Comparison of ENCODE assay signal across 8 cellular contexts in genomic region chr10:73907841-73908517, GRCh38. TPM values are rescaled to one million over a fixed set of nuclear protein-coding genes. Genes with fewer than 3 reads are reported as not detected.
DNase-seq lines count a peak whose midpoint lies in the region; ATAC-seq and TF ChIP-seq lines count a peak whose summit lies in the region.

No MANE protein-coding gene starts in this region.

- peak overlapping the region; percentile 98 to 99 for H2BK12ac ChIP-seq in mesenchymal stem cell (ENCODE audit: low read length in 2 of 2)

- H3K4me3 ChIP-seq in A673 (ENCODE audit: low read depth, low read length, poor library complexity, severe bottlenecking) = no peak overlapping the region
- H3K4me3 ChIP-seq in MG63 = no peak overlapping the region
- peak overlapping the region in 1 of 2 experiments; percentile 11 for H3K4me3 ChIP-seq in mesenchymal stem cell (ENCODE audit: insufficient read depth in 1 of 2, low read depth in 1 of 2, low read length in 2 of 2)

- H3K27ac ChIP-seq in A673 (ENCODE audit: low read depth, low read length, poor library complexity, severe bottlenecking) = peak overlapping the region; percentile 18
- peak overlapping the region; percentile 90 for H3K27ac ChIP-seq in mesenchymal stem cell (ENCODE audit: low read length, poor library complexity, severe bottlenecking)

- POLR2A ChIA-PET in A673 (lab: Charles Lee; ENCODE audit: low non-redundant PET) = no interaction called here

- H3K23ac ChIP-seq in mesenchymal stem cell (ENCODE audit: low read length in 2 of 2) = no peak overlapping the region

- no peaks in the 10 kb centered on the region for H3K9me3 ChIP-seq in A673 (ENCODE audit: low read depth, low read length, poor library complexity, severe bottlenecking)
- H3K9me3 ChIP-seq in MG63 = no peaks in the 10 kb centered on the region
- H3K9me3 ChIP-seq in mesenchymal stem cell (ENCODE audit: control insufficient read depth, low read length) = no peaks in the 10 kb centered on the region

- H3K18ac ChIP-seq in mesenchymal stem cell (ENCODE audit: low read depth in 1 of 2, low read length in 2 of 2) = peak overlapping the region; percentile 91 to 95

- DNase-seq in A673 (ENCODE audit: low spot score) (peak; percentile 65), MG63 (peak; percentile 86), mesenchymal stem cell (peak; percentile 91), RKO (ENCODE audit: low spot score) (no peak), foreskin melanocyte (no peak)
- no peak for DNase-seq in central memory CD4-positive, alpha-beta T cell

- no peak overlapping the region for H2BK15ac ChIP-seq in mesenchymal stem cell (ENCODE audit: low read depth, poor library complexity, severe bottlenecking)

- peaks cover 45% of the 10 kb centered on the region for H3K4me1 Mint-ChIP-seq in brain

- peak overlapping the region; percentile 79 for H4K8ac ChIP-seq in mesenchymal stem cell (ENCODE audit: low read length)

- no peak overlapping the region for H3K14ac ChIP-seq in mesenchymal stem cell (ENCODE audit: low read length in 2 of 2)

- H3K27me3 ChIP-seq in A673 (replicated peaks; ENCODE audit: insufficient read depth, low read depth, low read length, poor library complexity) = no peaks in the 10 kb centered on the region
- H3K27me3 ChIP-seq in MG63 = no peaks in the 10 kb centered on the region
- H3K27me3 ChIP-seq in mesenchymal stem cell (ENCODE audit: control insufficient read depth in 1 of 2, insufficient read depth in 1 of 2, low read length in 2 of 2) = no peaks in the 10 kb centered on the region

- no peak overlapping the region for H2AFZ ChIP-seq in mesenchymal stem cell (ENCODE audit: low read depth, low read length)

- peak overlapping the region; percentile 91 for H2BK120ac ChIP-seq in mesenchymal stem cell (ENCODE audit: low read depth, low read length)

- peaks cover 35% of the 10 kb centered on the region for H3K4me1 ChIP-seq in A673 (ENCODE audit: insufficient read depth, low read length, poor library complexity, severe bottlenecking)
- peaks cover 33% of the 10 kb centered on the region for H3K4me1 ChIP-seq in mesenchymal stem cell (ENCODE audit: control insufficient read depth, insufficient read depth, low read depth, low read length)

- peaks cover 0 to 3% (median 0%) of the 10 kb centered on the region in 5 experiments for H3K9me3 Mint-ChIP-seq in brain

- H2AK5ac ChIP-seq in mesenchymal stem cell (ENCODE audit: low read length, severe bottlenecking) = peak overlapping the region; percentile 5

- no peak for TF ChIP-seq CTCF in A673 (conservative IDR thresholded peaks at IDR 0.05; ENCODE audit: low read depth, low read length)
- TF ChIP-seq CTCF in brain (conservative IDR thresholded peaks at IDR 0.05) = no peak

- no peaks in the 10 kb centered on the region for H3K36me3 ChIP-seq in A673 (ENCODE audit: insufficient read depth, low read length, poor library complexity, severe bottlenecking)
- H3K36me3 ChIP-seq in MG63 = peaks cover 17% of the 10 kb centered on the region
- peaks cover 5 to 12% of the 10 kb centered on the region in 2 experiments for H3K36me3 ChIP-seq in mesenchymal stem cell (ENCODE audit: control insufficient read depth in 1 of 2, insufficient read depth in 2 of 2, low read depth in 1 of 2, low read length in 2 of 2)

- H3K4me3 Mint-ChIP-seq in brain = peak overlapping the region in 2 of 5 experiments; percentile 3 to 52

- no TSS peak for BruUV-seq in A673 (replicated peaks; lab: Mats Ljungman, UMichigan)

- CTCF ChIA-PET in A673 (lab: Charles Lee) = interaction anchor here (1.3 kb wide), 1 partner anchor 217 kb away, joined by 5 read pairs; no protein-coding TSS in a partner anchor

- H2BK5ac ChIP-seq in mesenchymal stem cell (ENCODE audit: low read depth, low read length, poor library complexity, severe bottlenecking) = peak overlapping the region; percentile 85

- peak overlapping the region in 4 of 5 experiments; percentile 11 to 94 (median 34) for H3K27ac Mint-ChIP-seq in brain

- 49% methylated on average over 4 of the region's 6 CpGs for WGBS in mesenchymal stem cell

- peak overlapping the region; percentile 62 to 99 for H3K4ac ChIP-seq in mesenchymal stem cell (ENCODE audit: low read depth in 1 of 2, low read length in 2 of 2)

- no peaks in the 10 kb centered on the region for H3K36me3 Mint-ChIP-seq in brain

- H3K9ac ChIP-seq in mesenchymal stem cell (ENCODE audit: low read length) = peak overlapping the region; percentile 83

- intact Hi-C loops in A673 (cut with micrococcal nuclease; ENCODE audit: unreplicated experiment) = no loop called here

- peak overlapping the region; percentile 36 for H4K91ac ChIP-seq in mesenchymal stem cell (ENCODE audit: low read length)

- H3K4me2 ChIP-seq in mesenchymal stem cell (ENCODE audit: low read length, poor library complexity, severe bottlenecking) = no peak overlapping the region

- H3K27me3 Mint-ChIP-seq in brain = peaks cover 52% of the 10 kb centered on the region

- H3K79me1 ChIP-seq in mesenchymal stem cell (replicated peaks; ENCODE audit: low read length, poor library complexity, severe bottlenecking) = no peaks in the 10 kb centered on the region

- ATAC-seq in GM21447 (IDR thresholded peaks at IDR 0.05; ENCODE audit: unreplicated experiment) = no peak

RNA-seq across cellular contexts. Expression of gene PLAU, which starts 3.0 kb away (rescaled TPM):
- 6.9 and 8.3 TPM in 2 replicates for total RNA-seq in A673 (2021)
- total RNA-seq in MG63 (2014; rRNA removed; shearing (Covaris generic); ENCODE audit: low replicate concordance) = 169 and 219 TPM in 2 replicates
- polyA plus RNA-seq in brain (ENCODE audit: insufficient read depth, low read depth, low replicate concordance) = 1.8 TPM
- polyA plus RNA-seq in mesenchymal stem cell (2013, experiment 1 of 2) = 1,126 TPM
- 1,146 TPM for polyA plus RNA-seq in mesenchymal stem cell (2013, experiment 2 of 2)

RNA-seq across cellular contexts. Expression of gene CAMK2G, which starts 33.6 kb away (rescaled TPM):
- 32.7 and 40.3 TPM in 2 replicates for total RNA-seq in A673 (2021)
- 16.5 and 24.0 TPM in 2 replicates for total RNA-seq in MG63 (2014; rRNA removed; shearing (Covaris generic); ENCODE audit: low replicate concordance)
- polyA plus RNA-seq in brain (ENCODE audit: insufficient read depth, low read depth, low replicate concordance) = 49.5 TPM
- polyA plus RNA-seq in mesenchymal stem cell (2013, experiment 1 of 2) = 17.2 TPM
- 16.4 TPM for polyA plus RNA-seq in mesenchymal stem cell (2013, experiment 2 of 2)

Comparison
In these comparisons a context has a peak if more than half of its experiments do, and no peak if none do; other contexts are left out.
1. DNase-seq: peak in A673 (single experiment), MG63 (single experiment) and mesenchymal stem cell (single experiment); none in RKO (single experiment), central memory CD4-positive, alpha-beta T cell (single experiment) and foreskin melanocyte (single experiment).
2. RNA of gene PLAU, which starts 3.0 kb away (total RNA-seq): 169 to 219 TPM in MG63; 6.9 to 8.3 TPM in A673; every median in the first group is over 10 times any median in the second.